Comparison of ENCODE assay signal across 2 cellular contexts in genomic region chr1:212481438-212481767, GRCh38.
TF ChIP-seq lines count a peak whose summit lies in the region.

No MANE protein-coding gene starts in this region.

TF ChIP-seq in A549, 52 proteins besides CTCF, POLR2A, EP300 and RAD21 (continued from another document):
- TF ChIP-seq MAX (IDR thresholded peaks at IDR 0.05) (no peak), NFE2L2 (conservative IDR thresholded peaks at IDR 0.05; ENCODE audit: low read length) (peak; percentile 25; the same call in 1 of the 2 replicates)
TF ChIP-seq in A549: peak in this region for 2.

TF ChIP-seq in SK-N-SH, 30 proteins besides CTCF, POLR2A, EP300 and RAD21:
- no peak for TF ChIP-seq GATA2 (CRISPR knock-in tag; IDR thresholded peaks at IDR 0.05)
- no peak for TF ChIP-seq SIN3A (IDR thresholded peaks at IDR 0.05; ENCODE audit: borderline replicate concordance, low read depth, low read length)
- TF ChIP-seq MAX (IDR thresholded peaks at IDR 0.05; ENCODE audit: low read depth): no peak
- TF ChIP-seq GABPA (IDR thresholded peaks at IDR 0.05; ENCODE audit: low read depth): no peak
- no peak for TF ChIP-seq PBX3 (IDR thresholded peaks at IDR 0.05)
- TF ChIP-seq TCF12 (IDR thresholded peaks at IDR 0.05): no peak
- TF ChIP-seq JUND (IDR thresholded peaks at IDR 0.05): no peak
- no peak for TF ChIP-seq FOXM1 (IDR thresholded peaks at IDR 0.05; ENCODE audit: low read depth)
- TF ChIP-seq MEF2A (IDR thresholded peaks at IDR 0.05; ENCODE audit: borderline replicate concordance, low read depth): no peak
- TF ChIP-seq FOXJ3 (CRISPR knock-in tag; IDR thresholded peaks at IDR 0.05): no peak
- TF ChIP-seq EZH2phosphoT487 (IDR thresholded peaks at IDR 0.05; ENCODE audit: borderline replicate concordance, low read depth): no peak
- TF ChIP-seq RFX5 (IDR thresholded peaks at IDR 0.05; ENCODE audit: low read length): no peak
- TF ChIP-seq RCOR1 (IDR thresholded peaks at IDR 0.05; ENCODE audit: low read length): no peak
- TF ChIP-seq TEAD4 (IDR thresholded peaks at IDR 0.05; ENCODE audit: borderline replicate concordance, insufficient read depth): no peak
- TF ChIP-seq CHD2 (IDR thresholded peaks at IDR 0.05; ENCODE audit: low read length, partially characterized antibody): no peak
- TF ChIP-seq YY1 (IDR thresholded peaks at IDR 0.05; ENCODE audit: low read depth): no peak
- TF ChIP-seq NFIC (IDR thresholded peaks at IDR 0.05; ENCODE audit: borderline replicate concordance): no peak
- TF ChIP-seq MXI1 (IDR thresholded peaks at IDR 0.05; ENCODE audit: low read depth, low read length): no peak
TF ChIP-seq in SK-N-SH: peak in this region for 0.
